Comparison of ENCODE assay signal across 8 cellular contexts in the genomic region with DNA sequence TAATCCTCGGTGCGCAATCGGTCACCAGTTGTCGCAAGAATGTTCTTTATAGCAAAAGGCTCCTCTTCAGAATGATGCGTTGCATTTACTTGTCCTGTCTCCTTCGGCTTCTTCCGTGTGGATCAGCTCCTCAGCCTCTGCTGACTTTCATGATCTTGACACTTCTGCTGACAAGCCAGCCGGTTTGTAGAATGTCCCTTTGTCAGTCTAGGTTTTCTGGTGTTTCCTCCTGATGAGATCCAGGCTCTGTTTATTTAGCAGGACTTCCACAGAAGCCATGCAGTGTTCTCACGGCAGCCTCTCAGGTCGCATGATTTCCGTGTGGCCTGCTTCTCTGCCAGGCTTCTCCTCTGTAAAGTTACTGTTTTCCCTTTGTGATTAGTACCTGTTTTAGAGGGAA.
A peak's percentile ranks its signal among the peaks of the same experiment; 100 is the strongest.
DNase-seq lines count a peak whose midpoint lies in the region; ATAC-seq and TF ChIP-seq lines count a peak whose summit lies in the region.

No MANE protein-coding gene starts in this region.

- H3K9me3 ChIP-seq in iPS-20b (ENCODE audit: insufficient read depth, low read depth, low read length) = no peaks in the 10 kb centered on the region
- peaks cover 5% of the 10 kb centered on the region for H3K9me3 ChIP-seq in suprapubic skin

- peak overlapping the region; percentile 77 for H3K4me3 Mint-ChIP-seq in activated CD4-positive, alpha-beta T cell treated with anti-CD3 and anti-CD28 coated beads, Interleukin-2, amount 10 ng/mL, durations not matched to agents 7 days and 5 days
- H3K4me3 Mint-ChIP-seq in activated B cell treated with CpG ODN at 0.5 μM for 24 hours = peak overlapping the region; percentile 97

- no peak for TF ChIP-seq POLR2A in suprapubic skin (IDR thresholded peaks at IDR 0.05)

- H3K4me1 Mint-ChIP-seq in activated CD4-positive, alpha-beta T cell treated with anti-CD3 and anti-CD28 coated beads, Interleukin-2, amount 10 ng/mL, durations not matched to agents 7 days and 5 days = peaks cover 41% of the 10 kb centered on the region
- H3K4me1 Mint-ChIP-seq in activated B cell treated with CpG ODN at 0.5 μM for 24 hours = peaks cover 36% of the 10 kb centered on the region

- no peak for TF ChIP-seq CTCF in activated B cell treated with CpG ODN at 0.5 μM for 24 hours (IDR thresholded peaks at IDR 0.05)
- no peak for TF ChIP-seq CTCF in suprapubic skin (IDR thresholded peaks at IDR 0.05)

- peak overlapping the region; percentile 81; the same call in 1 of the 2 replicates for H3K9ac ChIP-seq in iPS-20b (ENCODE audit: low read depth, low read length)

- ATAC-seq in activated B cell treated with CpG ODN at 0.5 μM for 24 hours (ENCODE audit: low read depth) = no peak

- H3K4me1 ChIP-seq in iPS-20b (ENCODE audit: insufficient read depth, low read length) = peaks cover 4% of the 10 kb centered on the region; the same call in 1 of the 2 replicates
- H3K4me1 ChIP-seq in suprapubic skin = peaks cover 16% of the 10 kb centered on the region

- peak overlapping the region; percentile 95 for H3K27ac Mint-ChIP-seq in activated CD4-positive, alpha-beta T cell treated with anti-CD3 and anti-CD28 coated beads, Interleukin-2, amount 10 ng/mL, durations not matched to agents 7 days and 5 days
- peak overlapping the region; percentile 100 for H3K27ac Mint-ChIP-seq in activated B cell treated with CpG ODN at 0.5 μM for 24 hours

- POLR2A ChIA-PET in activated CD4-positive, alpha-beta T cell treated with anti-CD3 and anti-CD28 coated beads, Interleukin-2, amount 10 ng/mL, durations not matched to agents 7 days and 5 days (lab: Charles Lee) = no interaction called here
- POLR2A ChIA-PET in activated B cell treated with CpG ODN at 0.5 μM for 24 hours (lab: Charles Lee) = interaction anchor here (0.8 to 2.9 kb wide), 6 partner anchors 67 to 153 kb away, joined by 3 to 21 read pairs (median 8); partner anchors contain the start of genes SF3B5 and STX11

- CTCF ChIA-PET in activated CD4-positive, alpha-beta T cell treated with anti-CD3 and anti-CD28 coated beads, Interleukin-2, amount 10 ng/mL, durations not matched to agents 7 days and 5 days (lab: Charles Lee) = interaction anchor here (0.8 to 1.7 kb wide), 6 partner anchors 10 to 127 kb away, joined by 3 to 4 read pairs (median 3); no protein-coding TSS in a partner anchor
- CTCF ChIA-PET in activated B cell treated with CpG ODN at 0.5 μM for 24 hours (lab: Charles Lee) = interaction anchor here (0.8 to 4.1 kb wide), 12 partner anchors 46 to 642 kb away, joined by 3 to 49 read pairs (median 6); partner anchors contain the start of genes SF3B5 and STX11

- peaks cover 10% of the 10 kb centered on the region for H3K9me3 Mint-ChIP-seq in activated CD4-positive, alpha-beta T cell treated with anti-CD3 and anti-CD28 coated beads, Interleukin-2, amount 10 ng/mL, durations not matched to agents 7 days and 5 days
- peaks cover 2% of the 10 kb centered on the region for H3K9me3 Mint-ChIP-seq in activated B cell treated with CpG ODN at 0.5 μM for 24 hours

- intact Hi-C loops in activated B cell treated with CpG ODN at 0.5 μM for 24 hours (cut with micrococcal nuclease) = loop anchor here (2.0 to 5.0 kb wide), 6 partner anchors 128 to 1745 kb away; partner anchors contain the start of genes ADAT2, FBXO30, PEX3 and SHPRH
- intact Hi-C loops in posterior cingulate gyrus (cut with DNase I) = loop anchor here (10.0 kb wide), 1 partner anchor 1518 kb away; the partner anchor contains the start of gene EPM2A

- H3K27me3 Mint-ChIP-seq in activated CD4-positive, alpha-beta T cell treated with anti-CD3 and anti-CD28 coated beads, Interleukin-2, amount 10 ng/mL, durations not matched to agents 7 days and 5 days = peaks cover 2% of the 10 kb centered on the region
- peaks cover 2% of the 10 kb centered on the region for H3K27me3 Mint-ChIP-seq in activated B cell treated with CpG ODN at 0.5 μM for 24 hours

- DNase-seq in activated CD4-positive, alpha-beta T cell treated with anti-CD3 and anti-CD28 coated beads, Interleukin-2, amount 10 ng/mL, durations not matched to agents 7 days and 5 days = no peak
- no peak for DNase-seq in activated CD4-positive, alpha-beta T cell treated with anti-CD3 and anti-CD28 coated beads for 1 hour
- no peak for DNase-seq in activated B cell treated with CpG ODN at 0.5 μM for 24 hours
- DNase-seq in suprapubic skin (ENCODE audit: low spot score in 2 of 2) = no peak
- no peak for DNase-seq in posterior cingulate gyrus
- DNase-seq in activated CD4-positive, alpha-beta T cell treated with anti-CD3 and anti-CD28 coated beads, Interleukin-2, amount 50 U/mL, for 4 hours = no peak
- DNase-seq in middle frontal gyrus (ENCODE audit: extremely low spot score, low spot score) = no peak

- no peak for TF ChIP-seq EP300 in suprapubic skin (IDR thresholded peaks at IDR 0.05)

- H3K27me3 ChIP-seq in iPS-20b (ENCODE audit: insufficient read depth, low read length) (peaks cover 6% of the 10 kb centered on the region; the same call in 1 of the 2 replicates), suprapubic skin (no peaks in the 10 kb centered on the region)

- H3K36me3 ChIP-seq in iPS-20b (ENCODE audit: insufficient read depth, low read depth, low read length) = no peaks in the 10 kb centered on the region
- no peaks in the 10 kb centered on the region for H3K36me3 ChIP-seq in suprapubic skin

- peaks cover 2% of the 10 kb centered on the region for H3K36me3 Mint-ChIP-seq in activated CD4-positive, alpha-beta T cell treated with anti-CD3 and anti-CD28 coated beads, Interleukin-2, amount 10 ng/mL, durations not matched to agents 7 days and 5 days (ENCODE audit: low read depth)
- H3K36me3 Mint-ChIP-seq in activated B cell treated with CpG ODN at 0.5 μM for 24 hours (ENCODE audit: low read depth) = peaks cover 11% of the 10 kb centered on the region

- H3K27ac ChIP-seq in iPS-20b (ENCODE audit: low read length) = no peak overlapping the region
- H3K27ac ChIP-seq in suprapubic skin = peak overlapping the region; percentile 85

- WGBS in suprapubic skin = 63% methylated on average over 11 of the region's 11 CpGs

- H3K4me3 ChIP-seq in iPS-20b (ENCODE audit: low read length) = peak overlapping the region; percentile 70; the same call in 1 of the 2 replicates
- peak overlapping the region; percentile 58 for H3K4me3 ChIP-seq in suprapubic skin
